ENCODE assay signal across 22 cellular contexts in genomic region chr15:70210538-70210937, GRCh38.
A peak's percentile ranks its signal among the peaks of the same experiment; 100 is the strongest.
DNase-seq lines count a peak whose midpoint lies in the region; ATAC-seq and TF ChIP-seq lines count a peak whose summit lies in the region.
"Had no signal": no experiment of that assay in that cellular context is flagged by ENCODE, and none has a peak within 500 bp of the region (broad histone marks: within the 10 kb centered on the region; RNA-seq: fewer than 3 reads in every experiment).

No MANE protein-coding gene starts in this region.

- no peaks in the 10 kb centered on the region for H4K20me1 ChIP-seq in OCI-LY7 (ENCODE audit: insufficient read depth, low read length)

- no peak for ATAC-seq in stimulated activated naive B cell treated with anti-CD40 and anti-IgM and Interleukin-4, amounts not matched to agents 10 μg/mL and 1 μg/mL and 100 μg/mL, for 72 hours (replicated peaks)
- no peak for ATAC-seq in HG02973 (IDR thresholded peaks at IDR 0.05; ENCODE audit: unreplicated experiment)
- ATAC-seq: left ventricle myocardium superior, mucosa of descending colon had no signal

- in situ Hi-C loops in GM13977 (cut with MboI; ENCODE audit: low pct_unique_long_range_greater_than_20kb, low sequenced_read_pairs, unreplicated experiment), result no loop called here

- H3K9me3 Mint-ChIP-seq in stimulated activated naive B cell treated with anti-CD40 and anti-IgM and Interleukin-4, amounts not matched to agents 10 μg/mL and 1 μg/mL and 100 μg/mL, for 72 hours, result no peaks in the 10 kb centered on the region
- H3K9me3 Mint-ChIP-seq: T-helper 2 cell treated with Interferon-gamma antibody and Interleukin-4, amounts not matched to agents 5 μg/mL and 100 μg/mL, for 36 hours had no signal

- no peaks in the 10 kb centered on the region for H3K4me1 ChIP-seq in OCI-LY7 (ENCODE audit: insufficient read depth, low read length, poor library complexity, severe bottlenecking)

- H3K27ac ChIP-seq in OCI-LY7 (ENCODE audit: low read depth, low read length, poor library complexity, severe bottlenecking) (no peak overlapping the region), substantia nigra (ENCODE audit: low read depth, low read length, poor library complexity, severe bottlenecking) (no peak overlapping the region)
- H3K27ac ChIP-seq: esophagus squamous epithelium, KMS-11 had no signal

- intact Hi-C loops in OCI-LY7 (cut with micrococcal nuclease; ENCODE audit: unreplicated experiment), result loop anchor here (10.0 kb wide), 1 partner anchor 486 kb away; no protein-coding TSS in a partner anchor

- CTCF ChIA-PET in OCI-LY7 (lab: Charles Lee; ENCODE audit: unreplicated experiment), result no interaction called here

- H3K9me3 ChIP-seq in OCI-LY7 (ENCODE audit: low read length), result no peaks in the 10 kb centered on the region
- H3K9me3 ChIP-seq: esophagus squamous epithelium, mucosa of descending colon had no signal

- no peak overlapping the region for H3K4me3 Mint-ChIP-seq in stimulated activated naive B cell treated with anti-CD40 and anti-IgM and Interleukin-4, amounts not matched to agents 10 μg/mL and 1 μg/mL and 100 μg/mL, for 72 hours
- H3K4me3 Mint-ChIP-seq: B cell; T-helper 2 cell treated with Interferon-gamma antibody and Interleukin-4, amounts not matched to agents 5 μg/mL and 100 μg/mL, for 36 hours had no signal

- H3K27ac Mint-ChIP-seq in stimulated activated naive B cell treated with anti-CD40 and anti-IgM and Interleukin-4, amounts not matched to agents 10 μg/mL and 1 μg/mL and 100 μg/mL, for 72 hours, result no peak overlapping the region
- H3K27ac Mint-ChIP-seq: B cell; T-helper 2 cell treated with Interferon-gamma antibody and Interleukin-4, amounts not matched to agents 5 μg/mL and 100 μg/mL, for 36 hours had no signal

- TF ChIP-seq CTCF in GM12864 (IDR thresholded peaks at IDR 0.05; ENCODE audit: low read depth, low read length, missing control alignments), result peak; percentile 32
- peak; percentile 25 for TF ChIP-seq CTCF in GM13977 (IDR thresholded peaks at IDR 0.05; ENCODE audit: extremely low read depth, insufficient read depth, missing control alignments)
- peak; percentile 58 for TF ChIP-seq CTCF in OCI-LY7 (conservative IDR thresholded peaks at IDR 0.05; ENCODE audit: low read length)
- peak; percentile 5 for TF ChIP-seq CTCF in fibroblast of mammary gland (conservative IDR thresholded peaks at IDR 0.05; ENCODE audit: control insufficient read depth, insufficient read depth, low read depth, low read length)

- POLR2A ChIA-PET in OCI-LY7 (lab: Charles Lee), result no interaction called here

- no peak overlapping the region for H2AFZ ChIP-seq in OCI-LY7 (ENCODE audit: low read length)

- H3K79me2 ChIP-seq in OCI-LY7 (ENCODE audit: insufficient read depth, low read depth, low read length), result no peaks in the 10 kb centered on the region

- H3K27me3 Mint-ChIP-seq in stimulated activated naive B cell treated with anti-CD40 and anti-IgM and Interleukin-4, amounts not matched to agents 10 μg/mL and 1 μg/mL and 100 μg/mL, for 72 hours, result peaks cover 21 to 39% of the 10 kb centered on the region in 2 donors

- no peaks in the 10 kb centered on the region for H3K36me3 Mint-ChIP-seq in stimulated activated naive B cell treated with anti-CD40 and anti-IgM and Interleukin-4, amounts not matched to agents 10 μg/mL and 1 μg/mL and 100 μg/mL, for 72 hours

- DNase-seq in GM12864 (ENCODE audit: low read depth), result no peak
- DNase-seq in GM13977 (ENCODE audit: low spot score), result no peak
- peak; percentile 10 for DNase-seq in OCI-LY7 (ENCODE audit: low spot score)
- no peak for DNase-seq in fibroblast of mammary gland (ENCODE audit: low read depth)
- DNase-seq in substantia nigra (lab: John Stamatoyannopoulos, UW), result no peak
- no peak for DNase-seq in stimulated activated naive B cell treated with anti-CD40 and anti-IgM and Interleukin-4, amounts not matched to agents 10 μg/mL and 1 μg/mL and 100 μg/mL, for 72 hours
- no peak for DNase-seq in HPDE6-E6E7 (ENCODE audit: extremely low spot score)
- DNase-seq: EL; esophagus squamous epithelium; H7; head of caudate nucleus; left ventricle myocardium superior; mucosa of descending colon; NCI-H1092; NCI-H2107; NCI-H526 treated with DMSO at 0.1 percent for 48 hours; small intestine; stimulated activated CD4-positive, alpha-beta T cell treated with anti-CD3 and anti-CD28 coated beads, Interleukin-4, amount 100 ng/mL, for 1 hour had no signal

- no TSS peak for BruUV-seq in OCI-LY7 (replicated peaks; lab: Mats Ljungman, UMichigan)

- peaks cover 0 to 2% of the 10 kb centered on the region in 2 donors for H3K4me1 Mint-ChIP-seq in stimulated activated naive B cell treated with anti-CD40 and anti-IgM and Interleukin-4, amounts not matched to agents 10 μg/mL and 1 μg/mL and 100 μg/mL, for 72 hours

- H3K9me2 ChIP-seq in OCI-LY7 (ENCODE audit: insufficient read depth, low read length), result no peaks in the 10 kb centered on the region

- no peak overlapping the region for H3K4me2 ChIP-seq in OCI-LY7 (ENCODE audit: low read length)
- H3K4me2 ChIP-seq: KMS-11 had no signal

- H3K4me3 ChIP-seq in GM12864 (ENCODE audit: low read depth, low read length), result no peak overlapping the region
- no peak overlapping the region for H3K4me3 ChIP-seq in OCI-LY7 (ENCODE audit: low read depth, low read length, poor library complexity, severe bottlenecking)
- no peak overlapping the region for H3K4me3 ChIP-seq in fibroblast of mammary gland (ENCODE audit: control insufficient read depth, low read depth, low read length)
- H3K4me3 ChIP-seq: esophagus squamous epithelium, mucosa of descending colon had no signal

- H3K36me3 ChIP-seq in OCI-LY7 (ENCODE audit: insufficient read depth, low read length), result no peaks in the 10 kb centered on the region
- H3K36me3 ChIP-seq: esophagus squamous epithelium had no signal

Comparison
In these comparisons a context has a peak if more than half of its experiments do, and no peak if none do; other contexts are left out.
1. CTCF ChIP-seq: peak in every context shown above with its lines; median percentile 58 in OCI-LY7; 32 in GM12864; 25 in GM13977; 5 in fibroblast of mammary gland.